ENCODE assay signal across 8 cellular contexts in the genomic region with DNA sequence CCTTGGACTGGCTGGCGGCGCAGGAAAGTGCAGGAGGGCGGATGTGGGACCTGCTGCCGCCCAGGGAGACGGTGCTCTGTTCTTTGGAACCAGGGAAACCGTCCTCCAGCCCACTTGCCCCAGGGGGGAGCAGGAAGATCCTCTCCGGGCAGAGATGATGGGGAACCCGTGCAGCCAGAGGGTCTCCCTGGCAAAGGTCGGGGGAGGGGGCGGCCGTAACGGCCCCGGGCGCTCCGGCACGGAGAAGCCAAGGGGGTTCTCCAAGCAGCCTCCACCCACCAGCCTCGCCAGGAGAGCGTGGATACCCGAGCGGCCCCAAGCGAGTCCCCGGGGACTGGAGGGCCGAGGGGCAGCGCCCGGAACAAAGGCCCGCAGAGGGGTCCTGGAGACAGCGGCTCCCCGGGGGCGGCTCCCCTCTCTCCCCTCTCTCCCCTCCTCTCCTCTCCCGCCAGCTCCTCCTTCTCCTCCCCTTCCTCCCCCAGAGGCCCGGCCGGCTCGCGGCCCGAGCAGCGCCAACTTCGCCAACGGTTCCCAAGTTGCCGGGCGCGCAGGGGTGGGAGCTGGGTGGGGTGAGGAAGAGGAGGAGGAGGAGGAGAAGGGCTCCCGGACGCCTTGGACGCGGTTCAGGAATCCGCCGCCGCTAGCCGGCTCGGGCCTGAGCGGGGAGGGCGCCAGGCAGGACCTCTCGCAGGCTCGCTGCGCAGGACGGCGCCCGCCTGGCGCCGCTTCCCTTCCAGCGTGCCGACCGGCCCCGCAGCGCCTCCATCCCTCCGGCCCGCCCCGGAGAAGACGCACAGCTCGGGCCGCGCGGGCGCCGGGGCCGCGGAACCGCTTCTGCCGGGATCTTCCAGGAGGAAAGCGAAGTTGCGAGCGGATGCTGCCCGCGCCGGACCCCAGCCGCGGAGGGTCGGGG. TPM values are rescaled to one million over a fixed set of nuclear protein-coding genes. Genes with fewer than 3 reads are reported as not detected.
A peak's percentile ranks its signal among the peaks of the same experiment; 100 is the strongest.
DNase-seq lines count a peak whose midpoint lies in the region; ATAC-seq and TF ChIP-seq lines count a peak whose summit lies in the region.

TSS of gene CHST3 (plus strand) at position 640 of the 913 bp plus-strand sequence. CDS start 41,448 bp downstream, outside the sequence.

- 0 out of 2 replicates have a peak within 1 kb of the TSS, but pooled peaks have one; percentile 13 for H3K4me3 ChIP-seq in HL-60 (replicated peaks; ENCODE audit: insufficient read depth, low read length)
- peak within 1 kb of the TSS; percentile 97 for H3K4me3 ChIP-seq in adipocyte (ENCODE audit: low read length)
- H3K4me3 ChIP-seq in trophoblast cell (ENCODE audit: low read depth, low read length), result peak within 1 kb of the TSS; percentile 76

- no peaks in the 10 kb centered on the region for H3K36me3 ChIP-seq in adipocyte (ENCODE audit: control insufficient read depth, insufficient read depth, low read length, severe bottlenecking)
- no peaks in the 10 kb centered on the region for H3K36me3 ChIP-seq in trophoblast cell (ENCODE audit: control insufficient read depth in 1 of 2, insufficient read depth in 2 of 2, low read length in 2 of 2)

- H2AFZ ChIP-seq in trophoblast cell (ENCODE audit: insufficient read depth, low read length, poor library complexity), result peak within 1 kb of the TSS; percentile 69

- peak within 1 kb of the TSS; percentile 83 for H3K18ac ChIP-seq in trophoblast cell (ENCODE audit: low read length)

- H3K4me1 ChIP-seq in adipocyte (ENCODE audit: control insufficient read depth, insufficient read depth, low read length) (peaks cover 42% of the 10 kb centered on the region), trophoblast cell (ENCODE audit: control insufficient read depth in 1 of 2, insufficient read depth in 2 of 2, low read length in 2 of 2) (peaks cover 18 to 26% of the 10 kb centered on the region in 2 experiments)

- DNase-seq in CD4-positive, alpha-beta T cell, result peak in 1 of 10 experiments; percentile 2
- DNase-seq in HL-60 (ENCODE audit: low read depth in 1 of 2, low spot score in 1 of 2), result no peak
- DNase-seq in adipocyte (ENCODE audit: low read depth), result peak; percentile 85
- DNase-seq in left cardiac atrium, result peak; percentile 86
- DNase-seq in trophoblast cell, result peak; percentile 18 to 60
- no peak for DNase-seq in activated gamma-delta T cell treated with Interleukin-2 at 50 U/mL for 16 hours

- peak within 1 kb of the TSS; percentile 80 for H4K8ac ChIP-seq in trophoblast cell (ENCODE audit: low read depth, low read length)

- no peak within 1 kb of the TSS for H3K23ac ChIP-seq in trophoblast cell (ENCODE audit: low read length)

- no peak within 1 kb of the TSS for H3K27ac Mint-ChIP-seq in CD4-positive, alpha-beta T cell

- intact Hi-C loops in CD4-positive, alpha-beta T cell (cut with DNase I, micrococcal nuclease), result no loop called here
- intact Hi-C loops in left cardiac atrium (cut with DNase I), result no loop called here

- H3K9ac ChIP-seq in adipocyte (ENCODE audit: low read length) (peak within 1 kb of the TSS; percentile 99), trophoblast cell (ENCODE audit: low read length) (peak within 1 kb of the TSS; percentile 72)

- peak within 1 kb of the TSS; percentile 97 for H4K91ac ChIP-seq in trophoblast cell (ENCODE audit: low read depth, low read length)

- peak within 1 kb of the TSS; percentile 91 for H2BK5ac ChIP-seq in trophoblast cell (ENCODE audit: low read depth, low read length, poor library complexity)

- H3K4me3 Mint-ChIP-seq in CD4-positive, alpha-beta T cell, result peak within 1 kb of the TSS; percentile 82

- H3K79me2 ChIP-seq in trophoblast cell (ENCODE audit: control insufficient read depth, insufficient read depth, low read length, poor library complexity), result peaks cover 26% of the 10 kb centered on the region

- peaks cover 29% of the 10 kb centered on the region for H3K79me1 ChIP-seq in trophoblast cell (ENCODE audit: low read length)

- peaks cover 8% of the 10 kb centered on the region for H3K4me1 Mint-ChIP-seq in CD4-positive, alpha-beta T cell (ENCODE audit: low read depth)

- peak within 1 kb of the TSS; percentile 60 for H3K14ac ChIP-seq in trophoblast cell (ENCODE audit: low read length)

- peak within 1 kb of the TSS; percentile 95 for H2BK120ac ChIP-seq in trophoblast cell (ENCODE audit: insufficient read depth, low read length, poor library complexity)

- no peaks in the 10 kb centered on the region for H3K9me3 Mint-ChIP-seq in CD4-positive, alpha-beta T cell

- H3K4ac ChIP-seq in trophoblast cell (ENCODE audit: low read depth, low read length), result peak within 1 kb of the TSS; percentile 90

- POLR2A ChIA-PET in CD4-positive, alpha-beta T cell (lab: Charles Lee), result no interaction called here

- peak within 1 kb of the TSS; percentile 79 for H3K4me2 ChIP-seq in trophoblast cell (ENCODE audit: low read length)

- no peaks in the 10 kb centered on the region for H3K9me3 ChIP-seq in CD4-positive, alpha-beta T cell (ENCODE audit: control insufficient read depth, low read length)
- H3K9me3 ChIP-seq in adipocyte (ENCODE audit: control insufficient read depth, low read length), result no peaks in the 10 kb centered on the region
- H3K9me3 ChIP-seq in trophoblast cell (ENCODE audit: insufficient read depth, low read depth, low read length), result peaks cover 2% of the 10 kb centered on the region

- ATAC-seq in CD4-positive, alpha-beta T cell (ENCODE audit: poor library complexity), result no peak
- ATAC-seq in left cardiac atrium (peak; percentile 82 to 85), HG03342 (IDR thresholded peaks at IDR 0.05; ENCODE audit: unreplicated experiment) (no peak), HG02588 (IDR thresholded peaks at IDR 0.05; ENCODE audit: unreplicated experiment) (no peak)

- WGBS in trophoblast cell (ENCODE audit: extremely low coverage, insufficient coverage, insufficient read length), result no CpG with 5 or more reads among the region's 88 CpGs

- H2AK5ac ChIP-seq in trophoblast cell (ENCODE audit: low read length), result peak within 1 kb of the TSS; percentile 73

- peaks cover 65% of the 10 kb centered on the region for H3K27me3 Mint-ChIP-seq in CD4-positive, alpha-beta T cell

- no peak for TF ChIP-seq CTCF in CD4-positive, alpha-beta T cell (IDR thresholded peaks at IDR 0.05)
- no peak for TF ChIP-seq CTCF in HL-60 (IDR thresholded peaks at IDR 0.05; ENCODE audit: insufficient read depth, low read length)

- H4K12ac ChIP-seq in trophoblast cell (ENCODE audit: low read depth, low read length), result peak within 1 kb of the TSS; percentile 22

- no peaks in the 10 kb centered on the region for H3K36me3 Mint-ChIP-seq in CD4-positive, alpha-beta T cell (ENCODE audit: low read depth)

- peaks cover 38% of the 10 kb centered on the region for H3K27me3 ChIP-seq in CD4-positive, alpha-beta T cell (ENCODE audit: control insufficient read depth, insufficient read depth, low read length)
- H3K27me3 ChIP-seq in HL-60 (ENCODE audit: insufficient read depth, poor library complexity, severe bottlenecking) (peaks cover 35% of the 10 kb centered on the region), adipocyte (replicated peaks; ENCODE audit: control insufficient read depth, insufficient read depth, low read length) (no peaks in the 10 kb centered on the region), trophoblast cell (ENCODE audit: insufficient read depth, low read length) (no peaks in the 10 kb centered on the region)

- CTCF ChIA-PET in CD4-positive, alpha-beta T cell (lab: Charles Lee), result no interaction called here

- H2BK12ac ChIP-seq in trophoblast cell (ENCODE audit: low read length), result peak within 1 kb of the TSS; percentile 88

- H3K27ac ChIP-seq in CD4-positive, alpha-beta T cell (ENCODE audit: low read depth, low read length), result no peak within 1 kb of the TSS
- H3K27ac ChIP-seq in HL-60 (replicated peaks) (no peak within 1 kb of the TSS), trophoblast cell (ENCODE audit: low read depth, low read length) (peak within 1 kb of the TSS; percentile 65)

RNA-seq across cellular contexts. Expression of gene CHST3, which starts in this region (rescaled TPM):
- not detected for total RNA-seq in CD4-positive, alpha-beta T cell
- 10 to 100 TPM; 17.7 to 40.0 TPM for total RNA-seq in left cardiac atrium
- polyA plus RNA-seq in trophoblast cell (2013), result 12.1 and 12.5 TPM in 2 replicates

Comparison
In these comparisons a context has a peak if more than half of its experiments do, and no peak if none do; other contexts are left out.
1. RNA of gene CHST3 (total RNA-seq): 17.7 to 40.0 TPM in left cardiac atrium; not detected in CD4-positive, alpha-beta T cell; every median in the first group is over 10 times any median in the second.
2. ATAC-seq: peak in left cardiac atrium (2 of 2); none in CD4-positive, alpha-beta T cell (single experiment), HG03342 (single experiment) and HG02588 (single experiment).
3. DNase-seq: peak in adipocyte (single experiment), left cardiac atrium (single experiment) and trophoblast cell (2 of 2); none in HL-60 (0 of 2) and activated gamma-delta T cell treated with Interleukin-2 at 50 U/mL for 16 hours (single experiment).
4. H3K4me3 ChIP-seq: peak in every context shown above with its lines; median percentile 97 in adipocyte; 76 in trophoblast cell; 13 in HL-60.